Comparison of ENCODE assay signal across 27 cellular contexts in genomic region chr17:6086603-6087400, GRCh38. TPM values are rescaled to one million over a fixed set of nuclear protein-coding genes. Genes with fewer than 3 reads are reported as not detected.
"Had no signal": no experiment of that assay in that cellular context is flagged by ENCODE, and none has a peak within 500 bp of the region (broad histone marks: within the 10 kb centered on the region; RNA-seq: fewer than 3 reads in every experiment).

No MANE protein-coding gene starts in this region.

- H3K9me3 ChIP-seq: heart right ventricle, left lung, lower lobe of right lung, pancreas, prostate gland, testis, thyroid gland, transverse colon, upper lobe of right lung had no signal

- H3K27me3 ChIP-seq: heart right ventricle, hepatocyte, left lung, neural progenitor cell, pancreas, testis, thyroid gland, transverse colon, upper lobe of right lung had no signal

- H3K9ac ChIP-seq: neural progenitor cell had no signal

- H3K79me2 ChIP-seq: hepatocyte had no signal

- DNase-seq: heart right ventricle; left colon; left lung; mammary epithelial cell; mesenchymal stem cell; pancreas; retina; right cardiac atrium; stimulated activated CD4-positive, alpha-beta T cell treated with anti-CD3 and anti-CD28 coated beads, Interleukin-12 subunit alpha, Interleukin-12 subunit beta, amount 100 ng/mL, for 4 hours; stimulated activated CD4-positive, alpha-beta T cell treated with anti-CD3 and anti-CD28 coated beads, Interleukin-15, amount 100 ng/mL, for 24 hours; stimulated activated CD4-positive, alpha-beta T cell treated with anti-CD3 and anti-CD28 coated beads, Interleukin-2, amount 100 ng/mL, for 24 hours; stimulated activated CD4-positive, alpha-beta T cell treated with anti-CD3 and anti-CD28 coated beads, Interleukin-4, amount 100 ng/mL, for 1 hour; stimulated activated naive CD4-positive, alpha-beta T cell; testis; thyroid gland; transverse colon; upper lobe of right lung had no signal

- H3K27ac Mint-ChIP-seq: naive thymus-derived CD8-positive, alpha-beta T cell; stimulated activated naive CD8-positive, alpha-beta T cell treated with anti-CD3 and anti-CD28 coated beads, Interleukin-15, Interleukin-2, amounts not matched to agents 100 ng/mL and 50 ng/mL, for 24 hours had no signal

- H3K4me1 Mint-ChIP-seq: naive thymus-derived CD8-positive, alpha-beta T cell had no signal

- H3K27me3 Mint-ChIP-seq: stimulated activated naive CD8-positive, alpha-beta T cell treated with anti-CD3 and anti-CD28 coated beads, Interleukin-15, Interleukin-2, amounts not matched to agents 100 ng/mL and 50 ng/mL, for 24 hours had no signal

- H3K9me3 Mint-ChIP-seq: naive thymus-derived CD8-positive, alpha-beta T cell; nephron; neural progenitor cell; stimulated activated naive CD8-positive, alpha-beta T cell treated with anti-CD3 and anti-CD28 coated beads, Interleukin-15, Interleukin-2, amounts not matched to agents 100 ng/mL and 50 ng/mL, for 24 hours had no signal

- H3K27ac ChIP-seq: heart right ventricle, hepatocyte, left lung, lower lobe of right lung, neural progenitor cell, pancreas, prostate gland, skin epidermis, testis, thyroid gland, transverse colon, upper lobe of right lung had no signal

- H2AFZ ChIP-seq: hepatocyte, neural progenitor cell had no signal

- FAIRE-seq: keratinocyte, pancreas, urothelium cell line had no signal

- H3K4me2 ChIP-seq: hepatocyte, neural progenitor cell had no signal

- H3K36me3 ChIP-seq: left lung, lower lobe of right lung, neural progenitor cell, pancreas, prostate gland, thyroid gland, transverse colon, upper lobe of right lung had no signal

- H3K36me3 Mint-ChIP-seq: naive thymus-derived CD8-positive, alpha-beta T cell had no signal

- H3K4me1 ChIP-seq: left lung, lower lobe of right lung, pancreas, prostate gland, testis, thyroid gland, upper lobe of right lung had no signal

- H3K4me3 Mint-ChIP-seq: naive thymus-derived CD8-positive, alpha-beta T cell; nephron; neural progenitor cell; stimulated activated naive CD8-positive, alpha-beta T cell treated with anti-CD3 and anti-CD28 coated beads, Interleukin-15, Interleukin-2, amounts not matched to agents 100 ng/mL and 50 ng/mL, for 24 hours had no signal

- H3K4me3 ChIP-seq: heart right ventricle, hepatocyte, left lung, lower lobe of right lung, neural progenitor cell, pancreas, prostate gland, skin epidermis, testis, thyroid gland, transverse colon, upper lobe of right lung had no signal

RNA-seq across cellular contexts. Expression of gene WSCD1, which starts 16.6 kb away (rescaled TPM):
- total RNA-seq: mammary epithelial cell; naive thymus-derived CD8-positive, alpha-beta T cell had no signal
- polyA plus RNA-seq: keratinocyte; mammary epithelial cell; naive thymus-derived CD8-positive, alpha-beta T cell had no signal
